8 cellular contexts compared by ENCODE assay signal in genomic region chr5:56815657-56816545, GRCh38. TPM values are rescaled to one million over a fixed set of nuclear protein-coding genes. Genes with fewer than 3 reads are reported as not detected.
A peak's percentile ranks its signal among the peaks of the same experiment; 100 is the strongest.
DNase-seq lines count a peak whose midpoint lies in the region; ATAC-seq, FAIRE-seq and TF ChIP-seq lines count a peak whose summit lies in the region.

No MANE protein-coding gene starts in this region.

- peak; percentile 34 for ATAC-seq in GM19452 (IDR thresholded peaks at IDR 0.05; ENCODE audit: unreplicated experiment)
- peak; percentile 29 for ATAC-seq in HG03460 (IDR thresholded peaks at IDR 0.05; ENCODE audit: unreplicated experiment)

- no peak for FAIRE-seq in kidney (lab: Jason Lieb, UNC)

- intact Hi-C loops in CD14-positive monocyte (cut with micrococcal nuclease) (loop anchor here (2.0 to 10.0 kb wide), 5 partner anchors 79 to 401 kb away; no protein-coding TSS in a partner anchor), breast epithelium (cut with DNase I; ENCODE audit: low total_unique reads) (no loop called here), kidney (cut with DNase I) (no loop called here)

- H3K27me3 ChIP-seq in breast epithelium = no peaks in the 10 kb centered on the region

- peak overlapping the region; percentile 88 to 97 for H3K4me3 Mint-ChIP-seq in CD14-positive monocyte

- no peak for TF ChIP-seq POLR2A in breast epithelium (IDR thresholded peaks at IDR 0.05)

- H3K9me3 ChIP-seq in breast epithelium = no peaks in the 10 kb centered on the region
- H3K9me3 ChIP-seq in kidney (ENCODE audit: control insufficient read depth in 1 of 2, low read length in 2 of 2) = no peaks in the 10 kb centered on the region

- peak overlapping the region; percentile 53 to 85 for H3K9ac ChIP-seq in kidney (ENCODE audit: low read length in 2 of 2)

- peak overlapping the region in 6 of 7 donors; percentile 73 to 94 (median 89) for H3K27ac Mint-ChIP-seq in CD14-positive monocyte

- H3K36me3 Mint-ChIP-seq in CD14-positive monocyte = peaks cover 10 to 13% of the 10 kb centered on the region in 2 donors

- TF ChIP-seq CTCF in CD14-positive monocyte (IDR thresholded peaks at IDR 0.05) (no peak), breast epithelium (IDR thresholded peaks at IDR 0.05) (no peak), kidney (IDR thresholded peaks at IDR 0.05; ENCODE audit: borderline replicate concordance, extremely low read depth, insufficient read depth) (no peak)

- H3K27ac ChIP-seq in breast epithelium = peak overlapping the region; percentile 97 to 99
- peak overlapping the region; percentile 80 to 90 for H3K27ac ChIP-seq in kidney (ENCODE audit: low read depth in 2 of 2, low read length in 2 of 2)

- H3K4me1 ChIP-seq in breast epithelium (peaks cover 0 to 4% of the 10 kb centered on the region in 2 donors), kidney (ENCODE audit: control insufficient read depth in 1 of 2, insufficient read depth in 1 of 2, low read depth in 1 of 2, low read length in 2 of 2) (peaks cover 3 to 18% of the 10 kb centered on the region in 2 donors)

- H3K27me3 Mint-ChIP-seq in CD14-positive monocyte (ENCODE audit: low read depth in 3 of 3) = no peaks in the 10 kb centered on the region

- DNase-seq in CD14-positive monocyte (ENCODE audit: low spot score) (no peak), T-helper 2 cell (peak in 4 of 5 experiments; percentile 25 to 71 (median 38)), breast epithelium (ENCODE audit: low spot score in 2 of 2) (peak in 1 of 2 donors; percentile 25), kidney (peak; percentile 88), GM03348 (ENCODE audit: low spot score) (no peak)
- peak; percentile 50 for DNase-seq in stimulated activated CD4-positive, alpha-beta T cell treated with anti-CD3 and anti-CD28 coated beads, Interleukin-4, amount 100 ng/mL, for 24 hours

- H3K9me3 Mint-ChIP-seq in CD14-positive monocyte = no peaks in the 10 kb centered on the region

- H3K4me3 ChIP-seq in breast epithelium (peak overlapping the region; percentile 80 to 94 (median 91)), kidney (ENCODE audit: low read length in 2 of 2) (peak overlapping the region; percentile 80 to 94)

- H3K36me3 ChIP-seq in breast epithelium (no peaks in the 10 kb centered on the region), kidney (ENCODE audit: control insufficient read depth in 1 of 2, insufficient read depth in 2 of 2, low read length in 2 of 2) (no peaks in the 10 kb centered on the region)

- H3K4me1 Mint-ChIP-seq in CD14-positive monocyte = peaks cover 44% of the 10 kb centered on the region

RNA-seq across cellular contexts. Expression of gene MAP3K1, which starts 0.6 kb away (rescaled TPM):
- polyA plus RNA-seq in CD14-positive monocyte = 10 to 100 TPM; 44.7 to 45.6 TPM
- 100 to 1,000 TPM in 1 of 3 donors, 10 to 100 TPM in 2; 14.9 to 138 (median 77.7) TPM for total RNA-seq in breast epithelium
- 64.0 TPM for total RNA-seq in kidney
- 8.1 TPM for polyA plus RNA-seq in kidney (ENCODE audit: insufficient read depth, low read depth, low replicate concordance)

Comparison
In these comparisons a context has a peak if more than half of its experiments do, and no peak if none do; other contexts are left out.
1. DNase-seq: peak in T-helper 2 cell (4 of 5), kidney (single experiment) and stimulated activated CD4-positive, alpha-beta T cell treated with anti-CD3 and anti-CD28 coated beads, Interleukin-4, amount 100 ng/mL, for 24 hours (single experiment); none in CD14-positive monocyte (single experiment) and GM03348 (single experiment).
2. intact Hi-C loops: an anchor here in CD14-positive monocyte (2.0 to 10.0 kb wide); none called in breast epithelium and kidney.